ENCODE assay signal across 21 cellular contexts in genomic region chr10:130282492-130283233, GRCh38.
"Had no signal": no experiment of that assay in that cellular context is flagged by ENCODE, and none has a peak within 500 bp of the region (broad histone marks: within the 10 kb centered on the region; RNA-seq: fewer than 3 reads in every experiment).

No MANE protein-coding gene starts in this region.

- H3K36me3 ChIP-seq: prostate gland, right atrium auricular region, stomach, tibial artery had no signal

- FAIRE-seq: frontal cortex, keratinocyte had no signal

- H3K4me3 ChIP-seq: dorsolateral prefrontal cortex, prostate gland, right atrium auricular region, stomach, testis, tibial artery had no signal

- H3K27me3 ChIP-seq: right atrium auricular region, stomach, testis, tibial artery had no signal

- H3K4me1 ChIP-seq: prostate gland, right atrium auricular region, stomach, testis, tibial artery had no signal

- DNase-seq: cortex of kidney; dorsolateral prefrontal cortex; effector CD4-positive, alpha-beta T cell; head of caudate nucleus; left ventricle myocardium superior; naive thymus-derived CD8-positive, alpha-beta T cell; nephron progenitor cell; nucleus accumbens; stimulated activated CD4-positive, alpha-beta T cell treated with anti-CD3 and anti-CD28 coated beads, Interleukin-2, amount 100 ng/mL, for 24 hours; stimulated activated CD4-positive, alpha-beta T cell treated with anti-CD3 and anti-CD28 coated beads, Interleukin-4, amount 100 ng/mL, for 24 hours; stimulated activated naive CD4-positive, alpha-beta T cell treated with Interleukin-2 at 50 U/mL for 16 hours; stomach; substantia nigra; testis; tibial artery had no signal

- H3K9me3 ChIP-seq: prostate gland had no signal

- H3K27ac ChIP-seq: dorsolateral prefrontal cortex, prostate gland, right atrium auricular region, stomach, testis, tibial artery had no signal

- ATAC-seq: left ventricle myocardium superior; naive thymus-derived CD8-positive, alpha-beta T cell; sciatic nerve; stimulated activated effector memory CD8-positive, alpha-beta T cell treated with anti-CD3 and anti-CD28 coated beads, Interleukin-12 subunit alpha, Interleukin-12 subunit beta, amount 100 ng/mL, for 72 hours had no signal
